Comparison of ENCODE assay signal across 18 cellular contexts in genomic region chr16:85699224-85699558, GRCh38. TPM values are rescaled to one million over a fixed set of nuclear protein-coding genes. Genes with fewer than 3 reads are reported as not detected.
"Had no signal": no experiment of that assay in that cellular context is flagged by ENCODE, and none has a peak within 500 bp of the region (broad histone marks: within the 10 kb centered on the region; RNA-seq: fewer than 3 reads in every experiment).

No MANE protein-coding gene starts in this region.

- H3K9me3 Mint-ChIP-seq: activated T-helper 1 cell treated with anti-CD3 and anti-CD28 coated beads, Interleukin-12 subunit alpha, Interleukin-12 subunit beta, Interleukin-2, Interleukin-4 antibody, amounts not matched to agents 30 ng/mL and 10 ng/mL and 1 ng/mL, durations not matched to agents 14 hours and 24 hours and 36 hours; memory B cell; naive B cell; stimulated activated naive B cell treated with anti-CD40 and anti-IgM and Interleukin-4, amounts not matched to agents 10 μg/mL and 1 μg/mL and 100 μg/mL, for 72 hours had no signal

- H3K27me3 Mint-ChIP-seq: activated naive CD8-positive, alpha-beta T cell; naive B cell; stimulated activated naive B cell treated with anti-CD40 and anti-IgM and Interleukin-4, amounts not matched to agents 10 μg/mL and 1 μg/mL and 100 μg/mL, for 72 hours had no signal

- H3K36me3 ChIP-seq: left lung, neutrophil, spleen, upper lobe of right lung, WERI-Rb-1 had no signal

- H3K4me1 Mint-ChIP-seq: memory B cell; naive B cell; stimulated activated naive B cell treated with anti-CD40 and anti-IgM and Interleukin-4, amounts not matched to agents 10 μg/mL and 1 μg/mL and 100 μg/mL, for 72 hours had no signal

- H3K27me3 ChIP-seq: foreskin keratinocyte had no signal

- H3K9me3 ChIP-seq: left lung, mucosa of descending colon, neutrophil, upper lobe of right lung had no signal

- ATAC-seq: mucosa of descending colon; stimulated activated naive B cell treated with anti-CD40 and anti-IgM and Interleukin-4, amounts not matched to agents 10 μg/mL and 1 μg/mL and 100 μg/mL, for 72 hours had no signal

- DNase-seq: activated CD4-positive, alpha-beta T cell treated with anti-CD3 and anti-CD28 coated beads, Interleukin-2, amount 50 U/mL, for 48 hours; activated gamma-delta T cell treated with Interleukin-2 at 50 U/mL for 16 hours; central memory CD4-positive, alpha-beta T cell; glutamatergic neuron; left lung; naive B cell; spleen; stimulated activated naive B cell treated with anti-CD40 and anti-IgM and Interleukin-4, amounts not matched to agents 10 μg/mL and 1 μg/mL and 100 μg/mL, for 72 hours; SW 1271; upper lobe of right lung; WERI-Rb-1 had no signal

- H3K4me1 ChIP-seq: left lung, spleen, upper lobe of right lung had no signal

- H3K4me3 Mint-ChIP-seq: activated naive CD8-positive, alpha-beta T cell; activated T-helper 1 cell treated with anti-CD3 and anti-CD28 coated beads, Interleukin-12 subunit alpha, Interleukin-12 subunit beta, Interleukin-2, Interleukin-4 antibody, amounts not matched to agents 30 ng/mL and 10 ng/mL and 1 ng/mL, durations not matched to agents 14 hours and 24 hours and 36 hours; memory B cell; naive B cell; stimulated activated naive B cell treated with anti-CD40 and anti-IgM and Interleukin-4, amounts not matched to agents 10 μg/mL and 1 μg/mL and 100 μg/mL, for 72 hours had no signal

- H3K27ac Mint-ChIP-seq: activated naive CD8-positive, alpha-beta T cell; activated T-helper 1 cell treated with anti-CD3 and anti-CD28 coated beads, Interleukin-12 subunit alpha, Interleukin-12 subunit beta, Interleukin-2, Interleukin-4 antibody, amounts not matched to agents 30 ng/mL and 10 ng/mL and 1 ng/mL, durations not matched to agents 14 hours and 24 hours and 36 hours; memory B cell; stimulated activated naive B cell treated with anti-CD40 and anti-IgM and Interleukin-4, amounts not matched to agents 10 μg/mL and 1 μg/mL and 100 μg/mL, for 72 hours had no signal

- H3K4me3 ChIP-seq: dorsolateral prefrontal cortex, left lung, mucosa of descending colon, spleen, upper lobe of right lung had no signal

- H3K27ac ChIP-seq: foreskin keratinocyte, left lung, neutrophil, spleen, upper lobe of right lung, WERI-Rb-1 had no signal

- H3K36me3 Mint-ChIP-seq: activated naive CD8-positive, alpha-beta T cell; memory B cell had no signal

RNA-seq across cellular contexts. Expression of gene C16orf74, which starts 51.7 kb away (rescaled TPM):
- total RNA-seq: activated T-helper 1 cell treated with anti-CD3 and anti-CD28 coated beads, Interleukin-12 subunit alpha, Interleukin-12 subunit beta, Interleukin-2, Interleukin-4 antibody, amounts not matched to agents 30 ng/mL and 10 ng/mL and 1 ng/mL, durations not matched to agents 14 hours and 24 hours and 36 hours had no signal
